In the genomic region with DNA sequence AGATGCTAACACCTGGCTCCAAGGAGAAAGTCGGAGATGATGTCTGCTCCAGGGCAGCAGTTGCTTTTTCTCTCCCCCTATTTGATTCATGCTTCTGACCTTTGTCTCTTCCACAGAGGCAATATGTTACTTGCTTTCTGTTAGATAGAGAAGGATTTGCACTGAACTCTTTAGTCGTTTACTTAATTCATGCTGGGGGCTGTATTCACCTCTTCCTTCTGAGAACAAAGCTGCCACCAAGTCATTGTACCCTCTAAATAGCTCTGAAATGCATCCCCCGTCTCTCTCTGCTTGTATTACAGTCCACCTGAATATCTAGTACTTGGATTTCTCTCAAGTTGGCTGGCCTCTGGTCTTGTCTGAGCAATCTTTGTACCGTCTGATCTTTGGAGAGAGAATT, we compare ENCODE assay signal across 26 cellular contexts.
DNase-seq lines count a peak whose midpoint lies in the region; FAIRE-seq and TF ChIP-seq lines count a peak whose summit lies in the region.
"Had no signal": no experiment of that assay in that cellular context is flagged by ENCODE, and none has a peak within 500 bp of the region (broad histone marks: within the 10 kb centered on the region; RNA-seq: fewer than 3 reads in every experiment).

No MANE protein-coding gene starts in this region.

- peak overlapping the region; percentile 9 for H3K4me3 Mint-ChIP-seq in glutamatergic neuron (ENCODE audit: unreplicated experiment)
- H3K4me3 Mint-ChIP-seq: CD4-positive, alpha-beta T cell; T-helper 1 cell treated with Interleukin-12 subunit alpha and Interleukin-12 subunit beta and Interleukin-4 antibody, amounts not matched to agents 30 μg/mL and 1 μg/mL, for 36 hours had no signal

- H3K36me3 ChIP-seq in HEK293 (ENCODE audit: control insufficient read depth in 2 of 2, insufficient read depth in 1 of 2, low read length in 2 of 2) = no peaks in the 10 kb centered on the region
- H3K36me3 ChIP-seq in tibial artery = no peaks in the 10 kb centered on the region
- H3K36me3 ChIP-seq: BLaER1 had no signal

- CTCF ChIA-PET in HEK293 (lab: Yijun Ruan, JAX) = interaction anchor here (0.5 to 1.1 kb wide), 4 partner anchors 26 to 401 kb away, joined by 3 to 5 read pairs (median 4); no protein-coding TSS in a partner anchor

- peaks cover 10% of the 10 kb centered on the region for H3K4me1 Mint-ChIP-seq in glutamatergic neuron (ENCODE audit: low read depth, unreplicated experiment)

- H3K4me1 ChIP-seq in HEK293 (ENCODE audit: control insufficient read depth, insufficient read depth, low read length) (peaks cover 17% of the 10 kb centered on the region), tibial artery (no peaks in the 10 kb centered on the region)
- H3K4me1 ChIP-seq: BLaER1 had no signal

- H3K9me3 Mint-ChIP-seq in glutamatergic neuron (ENCODE audit: unreplicated experiment) = peaks cover 13% of the 10 kb centered on the region

- TF ChIP-seq CTCF in HEK293 (tag by site-specific recombination; IDR thresholded peaks at IDR 0.05) (no peak), glutamatergic neuron (IDR thresholded peaks at IDR 0.05; ENCODE audit: partially characterized antibody, unreplicated experiment) (no peak), tibial artery (IDR thresholded peaks at IDR 0.05) (no peak)

- intact Hi-C loops in tibial artery (cut with DNase I; ENCODE audit: low total_unique reads) = no loop called here

- peaks cover 8% of the 10 kb centered on the region for H3K27me3 Mint-ChIP-seq in glutamatergic neuron (ENCODE audit: unreplicated experiment)

- H3K9me3 ChIP-seq in HEK293 (ENCODE audit: control insufficient read depth, insufficient read depth, low read depth, low read length) (no peaks in the 10 kb centered on the region), tibial artery (peaks cover 0 to 8% (median 0%) of the 10 kb centered on the region in 3 donors)

- H3K27ac Mint-ChIP-seq in glutamatergic neuron (ENCODE audit: unreplicated experiment) = peak overlapping the region; percentile 14
- H3K27ac Mint-ChIP-seq: CD4-positive, alpha-beta T cell; T-helper 1 cell treated with Interleukin-12 subunit alpha and Interleukin-12 subunit beta and Interleukin-4 antibody, amounts not matched to agents 30 μg/mL and 1 μg/mL, for 36 hours had no signal

- H3K36me3 Mint-ChIP-seq in glutamatergic neuron (ENCODE audit: unreplicated experiment) = no peaks in the 10 kb centered on the region

- peak overlapping the region; percentile 5; the same call in 1 of the 2 replicates for H3K27ac ChIP-seq in HEK293 (ENCODE audit: extremely low read depth, low read depth, low read length)
- no peak overlapping the region for H3K27ac ChIP-seq in tibial artery
- H3K27ac ChIP-seq: BLaER1, SK-N-MC had no signal

- DNase-seq in NCI-H146 treated with DMSO at 0.1 percent for 48 hours (lab: John Stamatoyannopoulos, UW; ENCODE audit: unreplicated experiment) (peak; percentile 43), NCI-H146 (lab: John Stamatoyannopoulos, UW) (no peak), NCI-H524 treated with DMSO at 0.1 percent for 48 hours (lab: John Stamatoyannopoulos, UW) (peak; percentile 41), glutamatergic neuron (no peak), NCI-H1436 treated with DMSO at 0.1 percent for 48 hours (lab: John Stamatoyannopoulos, UW) (no peak), GM12892 (ENCODE audit: insufficient read length) (no peak), tibial artery (no peak)
- DNase-seq: CD4-positive, alpha-beta T cell; Karpas-422; NCI-H1105; NCI-H1930; NCI-H2107; NCI-H510A treated with DMSO at 0.1 percent for 48 hours; SIG-M5; T-helper 9 cell had no signal

- H3K27me3 ChIP-seq in tibial artery = no peaks in the 10 kb centered on the region
- H3K27me3 ChIP-seq: BLaER1 had no signal

- H3K4me3 ChIP-seq in HEK293 (ENCODE audit: low read depth, low read length) (no peak overlapping the region), tibial artery (no peak overlapping the region)
- H3K4me3 ChIP-seq: BLaER1, GM12878, SK-N-MC had no signal

- POLR2A ChIA-PET in HEK293 (lab: Yijun Ruan, JAX) = no interaction called here

- no peak for FAIRE-seq in GM12892 (lab: Jason Lieb, UNC)
- FAIRE-seq: A204.1, D721Med, G401.6, GM12878, H54, HepG2, RCC 7860 had no signal

- TF ChIP-seq POLR2A in GM12892 (IDR thresholded peaks at IDR 0.05; ENCODE audit: low read depth, low read length) = no peak

TF ChIP-seq in HEK293, 187 proteins besides CTCF, POLR2A, EP300 and RAD21:
- TF ChIP-seq ZNF707 (tag by site-specific recombination; IDR thresholded peaks at IDR 0.05) = no peak
- TF ChIP-seq ZNF214 (tag by site-specific recombination; IDR thresholded peaks at IDR 0.05; ENCODE audit: borderline replicate concordance) = no peak
- no peak for TF ChIP-seq ZNF223 (tag by site-specific recombination; IDR thresholded peaks at IDR 0.05)
- TF ChIP-seq MEIS1 (CRISPR knock-in tag; IDR thresholded peaks at IDR 0.05; ENCODE audit: borderline replicate concordance) = no peak
- TF ChIP-seq, protein P1, sequence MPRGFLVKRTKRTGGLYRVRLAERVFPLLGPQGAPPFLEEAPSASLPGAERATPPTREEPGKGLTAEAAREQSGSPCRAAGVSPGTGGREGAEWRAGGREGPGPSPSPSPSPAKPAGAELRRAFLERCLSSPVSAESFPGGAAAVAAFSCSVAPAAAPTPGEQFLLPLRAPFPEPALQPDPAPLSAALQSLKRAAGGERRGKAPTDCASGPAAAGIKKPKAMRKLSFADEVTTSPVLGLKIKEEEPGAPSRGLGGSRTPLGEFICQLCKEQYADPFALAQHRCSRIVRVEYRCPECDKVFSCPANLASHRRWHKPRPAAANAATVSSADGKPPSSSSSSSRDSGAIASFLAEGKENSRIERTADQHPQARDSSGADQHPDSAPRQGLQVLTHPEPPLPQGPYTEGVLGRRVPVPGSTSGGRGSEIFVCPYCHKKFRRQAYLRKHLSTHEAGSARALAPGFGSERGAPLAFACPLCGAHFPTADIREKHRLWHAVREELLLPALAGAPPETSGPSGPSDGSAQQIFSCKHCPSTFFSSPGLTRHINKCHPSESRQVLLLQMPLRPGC (tag by site-specific recombination; IDR thresholded peaks at IDR 0.05) = no peak
TF ChIP-seq in HEK293: peak in this region for 0.

Comparison
In these comparisons a context has a peak if more than half of its experiments do, and no peak if none do; other contexts are left out.
1. DNase-seq: peak in NCI-H146 treated with DMSO at 0.1 percent for 48 hours (single experiment) and NCI-H524 treated with DMSO at 0.1 percent for 48 hours (single experiment); none in NCI-H146 (single experiment), glutamatergic neuron (single experiment), NCI-H1436 treated with DMSO at 0.1 percent for 48 hours (single experiment), GM12892 (single experiment) and tibial artery (0 of 2).